Comparison of ENCODE assay signal across 12 cellular contexts in the genomic region with DNA sequence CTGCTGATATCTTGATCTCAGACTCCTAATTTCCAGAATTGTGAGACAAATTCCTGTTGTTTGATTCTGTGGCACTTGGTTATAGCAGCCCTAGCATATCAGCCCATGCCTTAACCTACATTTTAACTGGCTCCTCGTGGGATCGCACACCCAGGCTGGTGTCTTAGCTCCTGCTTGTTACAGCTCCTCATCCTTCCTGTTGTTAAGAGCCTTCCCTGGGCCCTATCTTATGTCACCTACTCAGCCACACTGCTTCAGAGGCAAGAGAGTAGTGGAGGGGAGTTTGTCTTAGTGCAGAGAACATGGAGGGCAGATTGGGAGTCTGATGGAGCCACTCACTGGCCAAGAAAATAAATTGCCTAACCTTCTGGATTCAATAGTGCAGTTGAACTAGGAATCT.
"Had no signal": no experiment of that assay in that cellular context is flagged by ENCODE, and none has a peak within 500 bp of the region (broad histone marks: within the 10 kb centered on the region; RNA-seq: fewer than 3 reads in every experiment).

No MANE protein-coding gene starts in this region.

- H3K36me3 ChIP-seq: gastrocnemius medialis, left lung, pancreas, thyroid gland had no signal

- H3K9me3 ChIP-seq: gastrocnemius medialis, left lung, pancreas, thyroid gland had no signal

- H3K4me1 Mint-ChIP-seq: activated CD4-positive, alpha-beta T cell treated with anti-CD3 and anti-CD28 coated beads, Interleukin-2, amount 10 ng/mL, durations not matched to agents 24 days and 14 days had no signal

- H3K27me3 ChIP-seq: gastrocnemius medialis, left lung, pancreas, thyroid gland had no signal

- FAIRE-seq: keratinocyte, pancreas had no signal

- H3K27ac Mint-ChIP-seq: activated CD4-positive, alpha-beta T cell treated with anti-CD3 and anti-CD28 coated beads, Interleukin-2, amount 10 ng/mL, durations not matched to agents 24 days and 14 days; activated naive CD4-positive, alpha-beta T cell treated with anti-CD3 and anti-CD28 coated beads for 36 hours had no signal

- H3K9me3 Mint-ChIP-seq: activated CD4-positive, alpha-beta T cell treated with anti-CD3 and anti-CD28 coated beads, Interleukin-2, amount 10 ng/mL, durations not matched to agents 24 days and 14 days; activated naive CD4-positive, alpha-beta T cell treated with anti-CD3 and anti-CD28 coated beads for 36 hours; neural crest cell had no signal

- H3K4me3 Mint-ChIP-seq: activated CD4-positive, alpha-beta T cell treated with anti-CD3 and anti-CD28 coated beads, Interleukin-2, amount 10 ng/mL, durations not matched to agents 24 days and 14 days; activated naive CD4-positive, alpha-beta T cell treated with anti-CD3 and anti-CD28 coated beads for 36 hours; neural crest cell had no signal

- H3K27me3 Mint-ChIP-seq: activated CD4-positive, alpha-beta T cell treated with anti-CD3 and anti-CD28 coated beads, Interleukin-2, amount 10 ng/mL, durations not matched to agents 24 days and 14 days had no signal

- H3K27ac ChIP-seq: gastrocnemius medialis, left lung, thyroid gland had no signal

- DNase-seq: activated CD4-positive, alpha-beta T cell treated with anti-CD3 and anti-CD28 coated beads, Interleukin-2, amount 10 ng/mL, durations not matched to agents 24 days and 14 days; activated naive CD4-positive, alpha-beta T cell treated with anti-CD3 and anti-CD28 coated beads for 36 hours; effector CD4-positive, alpha-beta T cell; gastrocnemius medialis; left lung; pancreas; stimulated activated CD4-positive, alpha-beta T cell treated with anti-CD3 and anti-CD28 coated beads, Interleukin-15, amount 100 ng/mL, for 24 hours; stimulated activated CD4-positive, alpha-beta T cell treated with anti-CD3 and anti-CD28 coated beads, Interleukin-4, amount 100 ng/mL, for 4 hours; thyroid gland had no signal

- H3K4me3 ChIP-seq: coronary artery, gastrocnemius medialis, left lung, pancreas, thyroid gland had no signal

- H3K4me1 ChIP-seq: left lung, thyroid gland had no signal
